6 cellular contexts compared by ENCODE assay signal in the genomic region with DNA sequence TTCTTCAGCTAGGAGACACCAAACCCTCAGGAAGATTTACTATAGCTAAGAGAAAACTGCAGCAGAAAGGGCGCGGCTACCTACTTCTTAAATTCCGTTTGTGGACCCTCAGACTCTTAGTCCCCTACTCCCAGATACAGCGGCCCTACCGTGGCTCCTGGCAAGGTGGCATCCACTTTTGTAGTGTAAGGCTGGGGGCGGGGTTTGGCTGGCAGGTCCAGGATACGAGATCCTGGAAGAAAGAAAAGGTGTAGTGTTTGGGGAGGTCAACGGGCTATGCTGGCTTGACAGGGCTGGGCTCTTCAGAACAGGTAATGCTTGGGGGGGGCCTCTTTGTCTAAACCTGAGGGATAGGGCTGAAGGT. TPM values are rescaled to one million over a fixed set of nuclear protein-coding genes. Genes with fewer than 3 reads are reported as not detected.
DNase-seq lines count a peak whose midpoint lies in the region; ATAC-seq, FAIRE-seq and TF ChIP-seq lines count a peak whose summit lies in the region.

No MANE protein-coding gene starts in this region.

- H3K9me1 ChIP-seq in keratinocyte (ENCODE audit: control insufficient read depth, extremely low read depth, insufficient read depth, low read length) = no peaks in the 10 kb centered on the region

- peak overlapping the region; percentile 83 for H3K9ac ChIP-seq in keratinocyte (ENCODE audit: control insufficient read depth, extremely low read depth, insufficient read depth, low read length)

- H3K4me2 ChIP-seq in keratinocyte (ENCODE audit: control insufficient read depth, extremely low read depth, insufficient read depth, low read depth, low read length) = peak overlapping the region; percentile 92

- no peaks in the 10 kb centered on the region for H4K20me1 ChIP-seq in keratinocyte (ENCODE audit: control insufficient read depth, extremely low read depth, insufficient read depth, low read length)

- H2AFZ ChIP-seq in keratinocyte (ENCODE audit: control insufficient read depth, low read length) = peak overlapping the region; percentile 78

- H3K27ac ChIP-seq in SJCRH30 = peak overlapping the region; percentile 79
- peak overlapping the region; percentile 78 for H3K27ac ChIP-seq in keratinocyte (ENCODE audit: control insufficient read depth, insufficient read depth, low read length)

- ATAC-seq in HG03469 (IDR thresholded peaks at IDR 0.05; ENCODE audit: unreplicated experiment) (no peak), HG02885 (IDR thresholded peaks at IDR 0.05; ENCODE audit: poor library complexity, unreplicated experiment) (no peak)

- no peaks in the 10 kb centered on the region for H3K4me1 ChIP-seq in SJCRH30
- H3K4me1 ChIP-seq in keratinocyte (ENCODE audit: control insufficient read depth, extremely low read depth, insufficient read depth, low read length) = peaks cover 25% of the 10 kb centered on the region

- H3K36me3 ChIP-seq in SJCRH30 = no peaks in the 10 kb centered on the region
- peaks cover 0 to 4% of the 10 kb centered on the region in 2 experiments for H3K36me3 ChIP-seq in keratinocyte (ENCODE audit: control insufficient read depth in 2 of 2, extremely low read depth in 1 of 2, insufficient read depth in 2 of 2, low read length in 2 of 2)

- no peaks in the 10 kb centered on the region for H3K9me3 ChIP-seq in SJCRH30 (replicated peaks)
- no peaks in the 10 kb centered on the region for H3K9me3 ChIP-seq in keratinocyte (ENCODE audit: control insufficient read depth, low read depth, low read length)

- dilution Hi-C loops in keratinocyte (cut with MboI; ENCODE audit: extremely low pct_ligation_motif_present, low sequenced_read_pairs) = no loop called here

- H3K27me3 ChIP-seq in SJCRH30 (no peaks in the 10 kb centered on the region), keratinocyte (ENCODE audit: control insufficient read depth, extremely low read depth, insufficient read depth, low read length) (no peaks in the 10 kb centered on the region)

- peak overlapping the region; percentile 64 for H3K4me3 ChIP-seq in SJCRH30
- peak overlapping the region; percentile 53 to 79 (median 64) for H3K4me3 ChIP-seq in keratinocyte (ENCODE audit: control insufficient read depth in 2 of 3, extremely low read depth in 1 of 3, insufficient read depth in 2 of 3, low read depth in 1 of 3, low read length in 3 of 3)

- TF ChIP-seq CTCF in keratinocyte (optimal IDR thresholded peaks at IDR 0.05 in 1 of 3, IDR thresholded peaks at IDR 0.05 in 1 of 3, conservative IDR thresholded peaks at IDR 0.05 in 1 of 3; ENCODE audit: extremely low read depth in 1 of 3, insufficient read depth in 2 of 3, low read length in 3 of 3) = no peak

- peaks cover 2% of the 10 kb centered on the region for H3K79me2 ChIP-seq in keratinocyte (ENCODE audit: control insufficient read depth, insufficient read depth, low read length)

- no peak for FAIRE-seq in keratinocyte (lab: Jason Lieb, UNC)

- DNase-seq in DMS153 treated with DMSO at 0.1 percent for 48 hours (lab: John Stamatoyannopoulos, UW; ENCODE audit: unreplicated experiment) (peak; percentile 68), SJCRH30 (no peak), keratinocyte (ENCODE audit: low read depth, low spot score) (no peak), GDM1 (lab: John Stamatoyannopoulos, UW) (no peak)

RNA-seq across cellular contexts. Expression of gene CREB3L4, which starts 0.3 kb away (rescaled TPM):
- total RNA-seq in SJCRH30 (2014; rRNA removed; shearing (Covaris generic)) = 7.5 and 9.3 TPM in 2 replicates
- 6.0 to 6.3 TPM (median 6.2 TPM) in 3 replicates for polyA plus RNA-seq in keratinocyte
- polyA plus RNA-seq in keratinocyte (2011; ENCODE audit: low read depth) = 0.94 TPM
- 4.0 and 4.2 TPM in 2 replicates for polyA plus RNA-seq in keratinocyte (2011; cell fraction: cytosol; rRNA removed)
- 8.2 and 12.0 TPM in 2 replicates for polyA plus RNA-seq in keratinocyte (2011; cell fraction: nucleus; rRNA removed)
- polyA plus RNA-seq in keratinocyte (2012; ENCODE audit: low replicate concordance) = 4.9 and 5.7 TPM in 2 replicates
- polyA minus RNA-seq in keratinocyte = 5.4 to 8.3 TPM (median 7.0 TPM) in 3 replicates
- 4.0 TPM for polyA minus RNA-seq in keratinocyte (2011; cell fraction: cytosol; rRNA and poly(A)+ RNA removed)
- polyA minus RNA-seq in keratinocyte (2011; cell fraction: nucleus; rRNA and poly(A)+ RNA removed) = 2.5 and 3.1 TPM in 2 replicates

RNA-seq across cellular contexts. Expression of gene SLC39A1, which starts 4.6 kb away (rescaled TPM):
- total RNA-seq in SJCRH30 (2014; rRNA removed; shearing (Covaris generic)) = 74.4 and 77.2 TPM in 2 replicates
- 68.4 to 83.6 TPM (median 68.5 TPM) in 3 replicates for polyA plus RNA-seq in keratinocyte
- polyA plus RNA-seq in keratinocyte (2011; ENCODE audit: low read depth) = 10.7 TPM
- 60.7 and 69.5 TPM in 2 replicates for polyA plus RNA-seq in keratinocyte (2011; cell fraction: cytosol; rRNA removed)
- polyA plus RNA-seq in keratinocyte (2011; cell fraction: nucleus; rRNA removed) = 78.5 and 94.4 TPM in 2 replicates
- 50.0 and 85.3 TPM in 2 replicates for polyA plus RNA-seq in keratinocyte (2012; ENCODE audit: low replicate concordance)
- 78.3 to 81.8 TPM (median 78.9 TPM) in 3 replicates for polyA minus RNA-seq in keratinocyte
- polyA minus RNA-seq in keratinocyte (2011; cell fraction: cytosol; rRNA and poly(A)+ RNA removed) = 80.0 TPM
- 40.9 and 53.5 TPM in 2 replicates for polyA minus RNA-seq in keratinocyte (2011; cell fraction: nucleus; rRNA and poly(A)+ RNA removed)

RNA-seq across cellular contexts. Expression of gene JTB, which starts 9.5 kb away (rescaled TPM):
- 96.8 and 97.9 TPM in 2 replicates for total RNA-seq in SJCRH30 (2014; rRNA removed; shearing (Covaris generic))
- polyA plus RNA-seq in keratinocyte = 71.7 to 86.8 TPM (median 83.4 TPM) in 3 replicates
- polyA plus RNA-seq in keratinocyte (2011; ENCODE audit: low read depth) = 52.8 TPM
- polyA plus RNA-seq in keratinocyte (2011; cell fraction: cytosol; rRNA removed) = 98.1 and 102 TPM in 2 replicates
- polyA plus RNA-seq in keratinocyte (2011; cell fraction: nucleus; rRNA removed) = 35.9 and 40.4 TPM in 2 replicates
- 65.4 and 103 TPM in 2 replicates for polyA plus RNA-seq in keratinocyte (2012; ENCODE audit: low replicate concordance)
- polyA minus RNA-seq in keratinocyte = 20.1 to 29.2 TPM (median 27.0 TPM) in 3 replicates
- 36.1 TPM for polyA minus RNA-seq in keratinocyte (2011; cell fraction: cytosol; rRNA and poly(A)+ RNA removed)
- 8.3 and 8.6 TPM in 2 replicates for polyA minus RNA-seq in keratinocyte (2011; cell fraction: nucleus; rRNA and poly(A)+ RNA removed)

RNA-seq across cellular contexts. Expression of gene CRTC2, which starts 9.6 kb away (rescaled TPM):
- 10.1 and 13.4 TPM in 2 replicates for total RNA-seq in SJCRH30 (2014; rRNA removed; shearing (Covaris generic))
- 14.0 to 20.4 TPM (median 15.9 TPM) in 3 replicates for polyA plus RNA-seq in keratinocyte
- 5.4 TPM for polyA plus RNA-seq in keratinocyte (2011; ENCODE audit: low read depth)
- polyA plus RNA-seq in keratinocyte (2011; cell fraction: cytosol; rRNA removed) = 13.2 and 16.0 TPM in 2 replicates
- polyA plus RNA-seq in keratinocyte (2011; cell fraction: nucleus; rRNA removed) = 40.6 and 55.5 TPM in 2 replicates
- polyA plus RNA-seq in keratinocyte (2012; ENCODE audit: low replicate concordance) = 19.5 and 24.4 TPM in 2 replicates
- 21.3 to 118 TPM (median 23.3 TPM) in 3 replicates for polyA minus RNA-seq in keratinocyte
- 31.1 TPM for polyA minus RNA-seq in keratinocyte (2011; cell fraction: cytosol; rRNA and poly(A)+ RNA removed)
- 25.3 and 37.2 TPM in 2 replicates for polyA minus RNA-seq in keratinocyte (2011; cell fraction: nucleus; rRNA and poly(A)+ RNA removed)

RNA-seq across cellular contexts. Expression of gene RAB13, which starts 18.2 kb away (rescaled TPM):
- total RNA-seq in SJCRH30 (2014; rRNA removed; shearing (Covaris generic)) = 32.4 and 36.5 TPM in 2 replicates
- polyA plus RNA-seq in keratinocyte = 38.3 to 87.1 TPM (median 69.8 TPM) in 3 replicates
- polyA plus RNA-seq in keratinocyte (2011; ENCODE audit: low read depth) = 75.1 TPM
- polyA plus RNA-seq in keratinocyte (2011; cell fraction: cytosol; rRNA removed) = 93.3 and 125 TPM in 2 replicates
- 38.7 and 47.1 TPM in 2 replicates for polyA plus RNA-seq in keratinocyte (2011; cell fraction: nucleus; rRNA removed)
- 94.4 and 138 TPM in 2 replicates for polyA plus RNA-seq in keratinocyte (2012; ENCODE audit: low replicate concordance)
- polyA minus RNA-seq in keratinocyte = 15.9 to 43.3 TPM (median 29.1 TPM) in 3 replicates
- 37.4 TPM for polyA minus RNA-seq in keratinocyte (2011; cell fraction: cytosol; rRNA and poly(A)+ RNA removed)
- 7.5 and 14.7 TPM in 2 replicates for polyA minus RNA-seq in keratinocyte (2011; cell fraction: nucleus; rRNA and poly(A)+ RNA removed)
